Comparison of ENCODE assay signal across 15 cellular contexts in genomic region chr10:61918140-61918539, GRCh38. TPM values are rescaled to one million over a fixed set of nuclear protein-coding genes. Genes with fewer than 3 reads are reported as not detected.
DNase-seq lines count a peak whose midpoint lies in the region; ATAC-seq and TF ChIP-seq lines count a peak whose summit lies in the region.
"Had no signal": no experiment of that assay in that cellular context is flagged by ENCODE, and none has a peak within 500 bp of the region (broad histone marks: within the 10 kb centered on the region; RNA-seq: fewer than 3 reads in every experiment).

No MANE protein-coding gene starts in this region.

- H3K9me3 Mint-ChIP-seq in activated T-cell treated with anti-CD3 and anti-CD28 coated beads, Interleukin-2, amount 50 U/mL, for 24 hours = peaks cover 5% of the 10 kb centered on the region
- peaks cover 10% of the 10 kb centered on the region for H3K9me3 Mint-ChIP-seq in central memory CD8-positive, alpha-beta T cell
- peaks cover 4% of the 10 kb centered on the region for H3K9me3 Mint-ChIP-seq in stimulated activated memory B cell treated with anti-CD40 and anti-IgM and Interleukin-4, amounts not matched to agents 10 μg/mL and 1 μg/mL and 100 μg/mL, for 72 hours

- H3K9me3 ChIP-seq in PC-3 (ENCODE audit: low read length) (no peaks in the 10 kb centered on the region), transverse colon (no peaks in the 10 kb centered on the region)

- H3K36me3 Mint-ChIP-seq in activated T-cell treated with anti-CD3 and anti-CD28 coated beads, Interleukin-2, amount 50 U/mL, for 24 hours (ENCODE audit: low read depth) = peaks cover 91% of the 10 kb centered on the region
- peaks cover 5% of the 10 kb centered on the region for H3K36me3 Mint-ChIP-seq in central memory CD8-positive, alpha-beta T cell (ENCODE audit: insufficient read depth)
- peaks cover 70% of the 10 kb centered on the region for H3K36me3 Mint-ChIP-seq in stimulated activated memory B cell treated with anti-CD40 and anti-IgM and Interleukin-4, amounts not matched to agents 10 μg/mL and 1 μg/mL and 100 μg/mL, for 72 hours

- H3K4me1 ChIP-seq in PC-3 (ENCODE audit: insufficient read depth, low read length) (peaks cover 3% of the 10 kb centered on the region), transverse colon (peaks cover 0 to 2% (median 0%) of the 10 kb centered on the region in 4 donors)

- ATAC-seq in PC-3 (peak; percentile 39), HG02885 (IDR thresholded peaks at IDR 0.05; ENCODE audit: poor library complexity, unreplicated experiment) (no peak)
- no peak for ATAC-seq in central memory CD8-positive, alpha-beta T cell (replicated peaks; ENCODE audit: extremely low read depth, poor library complexity, severe bottlenecking)
- no peak for ATAC-seq in stimulated activated memory B cell treated with anti-CD40 and anti-IgM and Interleukin-4, amounts not matched to agents 10 μg/mL and 1 μg/mL and 100 μg/mL, for 72 hours
- ATAC-seq: HCT116 had no signal

- H3K27me3 ChIP-seq in PC-3 (ENCODE audit: low read length) (no peaks in the 10 kb centered on the region), transverse colon (no peaks in the 10 kb centered on the region)

- 64 to 67% methylated on average over 1 of the region's 1 CpG for WGBS in transverse colon (ENCODE audit: low coverage in 1 of 2), 2 donors

- no peak overlapping the region for H3K4me3 ChIP-seq in PC-3 (ENCODE audit: low read length)
- H3K4me3 ChIP-seq in transverse colon = no peak overlapping the region

- no peak overlapping the region for H3K27ac ChIP-seq in PC-3 (ENCODE audit: low read length)
- H3K27ac ChIP-seq in transverse colon = no peak overlapping the region
- H3K27ac ChIP-seq: KMS-11 had no signal

- TF ChIP-seq POLR2A in transverse colon (IDR thresholded peaks at IDR 0.05) = no peak

- intact Hi-C loops in PC-3 (cut with micrococcal nuclease) (no loop called here), transverse colon (cut with DNase I; ENCODE audit: low total_unique reads) (no loop called here)

- TF ChIP-seq EP300 in transverse colon (IDR thresholded peaks at IDR 0.05; ENCODE audit: low read depth) = no peak

- no peak overlapping the region for H3K4me3 Mint-ChIP-seq in activated T-cell treated with anti-CD3 and anti-CD28 coated beads, Interleukin-2, amount 50 U/mL, for 24 hours
- no peak overlapping the region for H3K4me3 Mint-ChIP-seq in central memory CD8-positive, alpha-beta T cell
- no peak overlapping the region for H3K4me3 Mint-ChIP-seq in stimulated activated memory B cell treated with anti-CD40 and anti-IgM and Interleukin-4, amounts not matched to agents 10 μg/mL and 1 μg/mL and 100 μg/mL, for 72 hours

- H3K36me3 ChIP-seq in PC-3 (ENCODE audit: low read depth, low read length) = peaks cover 4% of the 10 kb centered on the region; the same call in 1 of the 2 replicates
- no peaks in the 10 kb centered on the region for H3K36me3 ChIP-seq in transverse colon

- in situ Hi-C loops in transverse colon (cut with MboI; ENCODE audit: low pct_ligation_motif_present in 1 of 4, low pct_unique_long_range_greater_than_20kb in 1 of 4, low sequenced_read_pairs in 3 of 4) = no loop called here

- peaks cover 67% of the 10 kb centered on the region for H3K4me1 Mint-ChIP-seq in activated T-cell treated with anti-CD3 and anti-CD28 coated beads, Interleukin-2, amount 50 U/mL, for 24 hours (ENCODE audit: low read depth)
- H3K4me1 Mint-ChIP-seq in central memory CD8-positive, alpha-beta T cell = peaks cover 47% of the 10 kb centered on the region
- peaks cover 67% of the 10 kb centered on the region for H3K4me1 Mint-ChIP-seq in stimulated activated memory B cell treated with anti-CD40 and anti-IgM and Interleukin-4, amounts not matched to agents 10 μg/mL and 1 μg/mL and 100 μg/mL, for 72 hours

- no peak overlapping the region for H3K9ac ChIP-seq in PC-3 (ENCODE audit: low read length)
- H3K9ac ChIP-seq: KMS-11 had no signal

- H3K79me2 ChIP-seq in PC-3 (ENCODE audit: low read length) = no peaks in the 10 kb centered on the region

- BruUV-seq in PC-3 (replicated peaks; lab: Mats Ljungman, UMichigan) = no TSS peak

- H3K27me3 Mint-ChIP-seq in activated T-cell treated with anti-CD3 and anti-CD28 coated beads, Interleukin-2, amount 50 U/mL, for 24 hours = no peaks in the 10 kb centered on the region
- H3K27me3 Mint-ChIP-seq in central memory CD8-positive, alpha-beta T cell = no peaks in the 10 kb centered on the region
- H3K27me3 Mint-ChIP-seq in stimulated activated memory B cell treated with anti-CD40 and anti-IgM and Interleukin-4, amounts not matched to agents 10 μg/mL and 1 μg/mL and 100 μg/mL, for 72 hours = no peaks in the 10 kb centered on the region

- no peak overlapping the region for H2AFZ ChIP-seq in PC-3 (ENCODE audit: low read length)

- no peaks in the 10 kb centered on the region for H3F3A ChIP-seq in PC-3 (ENCODE audit: low read length, unreplicated experiment)

- no peaks in the 10 kb centered on the region for H4K20me1 ChIP-seq in PC-3 (ENCODE audit: low read length)

- TF ChIP-seq CTCF in PC-3 (conservative IDR thresholded peaks at IDR 0.05; ENCODE audit: low read depth, low read length) (no peak), transverse colon (IDR thresholded peaks at IDR 0.05) (no peak)

- POLR2A ChIA-PET in PC-3 (lab: Charles Lee; ENCODE audit: unreplicated experiment) = no interaction called here

- H3K9me2 ChIP-seq in PC-3 (replicated peaks; ENCODE audit: low read length) = no peaks in the 10 kb centered on the region; the same call in 1 of the 2 replicates

- H3K27ac Mint-ChIP-seq in activated T-cell treated with anti-CD3 and anti-CD28 coated beads, Interleukin-2, amount 50 U/mL, for 24 hours = peak overlapping the region; percentile 65
- H3K27ac Mint-ChIP-seq in central memory CD8-positive, alpha-beta T cell (ENCODE audit: low read depth) = peak overlapping the region; percentile 33
- H3K27ac Mint-ChIP-seq in stimulated activated memory B cell treated with anti-CD40 and anti-IgM and Interleukin-4, amounts not matched to agents 10 μg/mL and 1 μg/mL and 100 μg/mL, for 72 hours = peak overlapping the region; percentile 35

- no peak for DNase-seq in activated T-cell treated with anti-CD3 and anti-CD28 coated beads, Interleukin-2, amount 50 U/mL, for 24 hours
- no peak for DNase-seq in activated T-cell treated with anti-CD3 and anti-CD28 coated beads, Interleukin-2, amount 50 U/mL, for 48 hours
- DNase-seq in PC-3 = no peak
- no peak for DNase-seq in central memory CD8-positive, alpha-beta T cell (ENCODE audit: low spot score in 2 of 2)
- DNase-seq in NCI-H187 (lab: John Stamatoyannopoulos, UW) = no peak
- DNase-seq in transverse colon = no peak
- DNase-seq: DMS79 treated with DMSO at 0.1 percent for 48 hours, NCI-H1092, NCI-H446, NCI-H748 treated with DMSO at 0.1 percent for 48 hours, RPMI8226 had no signal

- CTCF ChIA-PET in PC-3 (lab: Charles Lee) = interaction anchor here (0.6 to 0.7 kb wide), 2 partner anchors 19 to 57 kb away, joined by 3 to 4 read pairs; no protein-coding TSS in a partner anchor

- no peak overlapping the region for H3K4me2 ChIP-seq in PC-3 (ENCODE audit: low read length)
- H3K4me2 ChIP-seq: KMS-11 had no signal

RNA-seq across cellular contexts. Expression of gene ARID5B, which starts 16.6 kb away (rescaled TPM):
- total RNA-seq in PC-3 (2014; rRNA removed) (24.5 and 26.4 TPM in 2 replicates), transverse colon (10 to 100 TPM; 17.7 to 54.6 (median 34.8) TPM)
